8 cellular contexts compared by ENCODE assay signal in genomic region chr18:14721569-14721968, GRCh38. TPM values are rescaled to one million over a fixed set of nuclear protein-coding genes. Genes with fewer than 3 reads are reported as not detected.
"Had no signal": no experiment of that assay in that cellular context is flagged by ENCODE, and none has a peak within 500 bp of the region (broad histone marks: within the 10 kb centered on the region; RNA-seq: fewer than 3 reads in every experiment).

No MANE protein-coding gene starts in this region.

RNA-seq across cellular contexts. Expression of gene ANKRD30B, which starts 26.4 kb away (rescaled TPM):
- total RNA-seq: OCI-LY7, PC-9, Right ventricle myocardium inferior, Right ventricle myocardium superior, SJCRH30, SJSA1, T-cell had no signal
- polyA plus RNA-seq: SK-N-SH had no signal
